ENCODE assay signal across 14 cellular contexts in genomic region chr7:97021443-97022261, GRCh38. TPM values are rescaled to one million over a fixed set of nuclear protein-coding genes. Genes with fewer than 3 reads are reported as not detected.
DNase-seq lines count a peak whose midpoint lies in the region; ATAC-seq, FAIRE-seq and TF ChIP-seq lines count a peak whose summit lies in the region.
"Had no signal": no experiment of that assay in that cellular context is flagged by ENCODE, and none has a peak within 500 bp of the region (broad histone marks: within the 10 kb centered on the region; RNA-seq: fewer than 3 reads in every experiment).

No MANE protein-coding gene starts in this region.

- H3K36me3 ChIP-seq in HUES48 (ENCODE audit: control insufficient read depth, insufficient read depth, low read length) (no peaks in the 10 kb centered on the region), H1 (ENCODE audit: control insufficient read depth in 2 of 4, insufficient read depth in 4 of 4, low read length in 3 of 4) (no peaks in the 10 kb centered on the region; a peak in 1 of 8 replicates), neuronal stem cell (replicated peaks in 1 of 2; ENCODE audit: control insufficient read depth in 2 of 2, insufficient read depth in 2 of 2, low read length in 2 of 2) (no peaks in the 10 kb centered on the region)
- H3K36me3 ChIP-seq: heart right ventricle had no signal

- CTCF ChIA-PET in H1 (lab: Charles Lee; ENCODE audit: partially characterized antibody) = interaction anchor here (0.6 to 10.2 kb wide), 13 partner anchors 9 to 1105 kb away, joined by 3 to 150 read pairs (median 4); partner anchors contain the start of gene DLX6

- H4K8ac ChIP-seq in H1 (ENCODE audit: extremely low read depth, insufficient read depth, low read length) (no peak overlapping the region; the same call in 1 of the 2 replicates), neuronal stem cell (ENCODE audit: low read depth, low read length) (no peak overlapping the region)

- no peak overlapping the region for H2AFZ ChIP-seq in H1 (ENCODE audit: low read length)
- peak overlapping the region; percentile 83 for H2AFZ ChIP-seq in neuronal stem cell (ENCODE audit: low read length)

- 2% methylated on average over 41 of the region's 55 CpGs; no CpG with 5 or more reads in 1 of the 2 experiments for WGBS in H1 (ENCODE audit: extremely low coverage in 1 of 2, insufficient coverage in 1 of 2, insufficient read length in 1 of 2, insufficient replicate concordance in 2 of 2, low coverage in 1 of 2, low lambda C conversion rate in 2 of 2, missing lambda C conversion rate in 1 of 2), 2 experiments
- no CpG with 5 or more reads among the region's 55 CpGs for WGBS in neuronal stem cell (ENCODE audit: extremely low coverage in 2 of 2, insufficient read length in 2 of 2, insufficient replicate concordance in 1 of 2), 2 donors

- H3K79me2 ChIP-seq in H1 (ENCODE audit: control insufficient read depth in 1 of 2, insufficient read depth in 2 of 2, low read length in 2 of 2) = no peaks in the 10 kb centered on the region

- H2BK20ac ChIP-seq in H1 (ENCODE audit: low read length) = no peak overlapping the region

- H3K4me2 ChIP-seq in H1 (ENCODE audit: insufficient read depth in 1 of 2, low read depth in 2 of 2, low read length in 2 of 2) (peak overlapping the region; percentile 4 to 73), neuronal stem cell (ENCODE audit: insufficient read depth, low read length, poor library complexity, severe bottlenecking) (peak overlapping the region; percentile 56)

- H3K23me2 ChIP-seq in H1 (ENCODE audit: low read depth, low read length) = peaks cover 15% of the 10 kb centered on the region; the same call in 1 of the 2 replicates

- H3K9me3 ChIP-seq in HUES48 (ENCODE audit: control insufficient read depth, insufficient read depth, low read length) (no peaks in the 10 kb centered on the region), H1 (ENCODE audit: insufficient read depth in 2 of 2, low read depth in 1 of 2, low read length in 1 of 2) (no peaks in the 10 kb centered on the region), neuronal stem cell (replicated peaks in 1 of 2; ENCODE audit: control insufficient read depth in 2 of 2, insufficient read depth in 1 of 2, low read depth in 1 of 2, low read length in 2 of 2) (no peaks in the 10 kb centered on the region)
- H3K9me3 ChIP-seq: Caco-2, heart right ventricle had no signal

- DNase-seq in NCI-H146 treated with DMSO at 0.1 percent for 48 hours (lab: John Stamatoyannopoulos, UW; ENCODE audit: unreplicated experiment) (peak; percentile 46), NCI-H146 (lab: John Stamatoyannopoulos, UW) (no peak), H1 (ENCODE audit: low read depth in 1 of 2, low spot score in 2 of 2) (peak in 1 of 2 experiments; percentile 75), neuronal stem cell (ENCODE audit: low spot score) (peak; percentile 62), C1 segment of cervical spinal cord (lab: John Stamatoyannopoulos, UW) (no peak), inferior parietal cortex (ENCODE audit: extremely low spot score) (no peak)
- DNase-seq: Caco-2, heart right ventricle, NCI-H446 treated with DMSO at 0.1 percent for 48 hours, RPMI8226 had no signal

- peak overlapping the region; percentile 48; the same call in 1 of the 2 replicates for H3K4me3 ChIP-seq in HUES48 (ENCODE audit: low read depth, low read length)
- peak overlapping the region; percentile 20 to 53 (median 26); a peak in 5 of 8 replicates for H3K4me3 ChIP-seq in H1 (ENCODE audit: extremely low read depth in 1 of 4, insufficient read depth in 2 of 4, low read depth in 3 of 4, low read length in 4 of 4)
- H3K4me3 ChIP-seq in neuronal stem cell (ENCODE audit: low read length in 2 of 2) = peak overlapping the region; percentile 20 to 41

- H3K4me1 ChIP-seq in HUES48 (ENCODE audit: control insufficient read depth, insufficient read depth, low read length) (peaks cover 57% of the 10 kb centered on the region), H1 (replicated peaks in 1 of 4; ENCODE audit: control insufficient read depth in 3 of 4, insufficient read depth in 4 of 4, low read length in 3 of 4) (peaks cover 24 to 53% (median 42%) of the 10 kb centered on the region in 4 experiments), neuronal stem cell (ENCODE audit: control insufficient read depth in 2 of 2, insufficient read depth in 1 of 2, low read depth in 1 of 2, low read length in 2 of 2) (peaks cover 2 to 22% of the 10 kb centered on the region in 2 donors)
- H3K4me1 ChIP-seq: Caco-2 had no signal

- H4K5ac ChIP-seq in H1 (ENCODE audit: insufficient read length, low read depth, low read length) = no peak overlapping the region

- POLR2A ChIA-PET in H1 (lab: Charles Lee; ENCODE audit: partially characterized antibody) = interaction anchor here (1.0 to 3.4 kb wide), 6 partner anchors 12 to 707 kb away, joined by 3 to 22 read pairs (median 5); partner anchors contain the start of gene DLX6

- no peak overlapping the region for H3K56ac ChIP-seq in H1 (replicated peaks; ENCODE audit: insufficient read length, low read depth, low read length)

- no peak for TF ChIP-seq CTCF in H1 (IDR thresholded peaks at IDR 0.05; ENCODE audit: control extremely low read depth in 1 of 3, insufficient read depth in 1 of 3, low read depth in 1 of 3, low read length in 3 of 3)

- H2AK5ac ChIP-seq in H1 (ENCODE audit: low read depth, low read length) = no peak overlapping the region
- peak overlapping the region; percentile 45 for H2AK5ac ChIP-seq in neuronal stem cell (ENCODE audit: low read depth, low read length)

- H4K20me1 ChIP-seq in H1 (replicated peaks in 1 of 2; ENCODE audit: control insufficient read depth in 1 of 2, insufficient read depth in 2 of 2, low read length in 2 of 2) = peaks cover 16 to 41% of the 10 kb centered on the region in 2 experiments

- H4K91ac ChIP-seq in H1 (replicated peaks; ENCODE audit: insufficient read length, low read length) (no peak overlapping the region), neuronal stem cell (ENCODE audit: low read depth, low read length, poor library complexity) (no peak overlapping the region)

- TF ChIP-seq EP300 in H1 (IDR thresholded peaks at IDR 0.05; ENCODE audit: borderline replicate concordance in 1 of 2, low read depth in 2 of 2, low read length in 2 of 2) = no peak

- H3K79me1 ChIP-seq in H1 (ENCODE audit: low read depth, low read length) = no peaks in the 10 kb centered on the region
- peaks cover 5% of the 10 kb centered on the region for H3K79me1 ChIP-seq in neuronal stem cell (ENCODE audit: low read depth, low read length)

- no peak overlapping the region for H2BK5ac ChIP-seq in H1 (ENCODE audit: low read depth, low read length)
- H2BK5ac ChIP-seq in neuronal stem cell (ENCODE audit: low read length) = peak overlapping the region; percentile 28

- H3K18ac ChIP-seq in H1 (ENCODE audit: extremely low read depth, low read length) = no peak overlapping the region; the same call in 1 of the 2 replicates
- peak overlapping the region; percentile 88 for H3K18ac ChIP-seq in neuronal stem cell (ENCODE audit: low read length)

- no peak overlapping the region for H2BK12ac ChIP-seq in H1 (ENCODE audit: low read depth, low read length)
- H2BK12ac ChIP-seq in neuronal stem cell (ENCODE audit: low read length) = no peak overlapping the region

- no peak overlapping the region for H3K23ac ChIP-seq in H1 (ENCODE audit: insufficient read length)
- peak overlapping the region; percentile 85 for H3K23ac ChIP-seq in neuronal stem cell (ENCODE audit: low read depth, low read length, poor library complexity)

- H3K27ac ChIP-seq in HUES48 (ENCODE audit: low read depth, low read length) (no peak overlapping the region), H1 (ENCODE audit: low read depth, low read length) (no peak overlapping the region), neuronal stem cell (replicated peaks; ENCODE audit: low read length) (no peak overlapping the region)
- H3K27ac ChIP-seq: 22Rv1, heart right ventricle had no signal

- H3K4ac ChIP-seq in H1 (replicated peaks; ENCODE audit: insufficient read length, low read depth, low read length) (no peak overlapping the region), neuronal stem cell (ENCODE audit: low read length) (no peak overlapping the region)

- H2BK15ac ChIP-seq in H1 (ENCODE audit: low read length) (no peak overlapping the region), neuronal stem cell (ENCODE audit: low read length) (peak overlapping the region; percentile 6)

- no peak for TF ChIP-seq POLR2A in H1 (IDR thresholded peaks at IDR 0.05; ENCODE audit: control extremely low read depth in 1 of 2, low read depth in 2 of 2, low read length in 2 of 2)

- H2BK120ac ChIP-seq in H1 (replicated peaks; ENCODE audit: low read depth, low read length) = no peak overlapping the region
- H2BK120ac ChIP-seq in neuronal stem cell (ENCODE audit: low read depth, low read length) = no peak overlapping the region

- H3K27me3 ChIP-seq in HUES48 (ENCODE audit: control insufficient read depth, insufficient read depth, low read length) = peaks cover 100% of the 10 kb centered on the region
- peaks cover 92 to 100% (median 99%) of the 10 kb centered on the region in 4 experiments for H3K27me3 ChIP-seq in H1 (replicated peaks in 1 of 4; ENCODE audit: control insufficient read depth in 3 of 4, extremely low read depth in 1 of 4, insufficient read depth in 3 of 4, low read length in 3 of 4)
- H3K27me3 ChIP-seq in neuronal stem cell (ENCODE audit: control insufficient read depth in 3 of 3, insufficient read depth in 3 of 3, low read depth in 1 of 3, low read length in 3 of 3) = peaks cover 54 to 100% (median 98%) of the 10 kb centered on the region in 3 experiments

- no peak for FAIRE-seq in H1 (lab: Jason Lieb, UNC)
- FAIRE-seq: TTC549 had no signal

- no peak overlapping the region for H3K9ac ChIP-seq in HUES48 (ENCODE audit: low read depth, low read length)
- no peak overlapping the region for H3K9ac ChIP-seq in H1 (replicated peaks in 1 of 4; ENCODE audit: extremely low read depth in 1 of 4, low read depth in 3 of 4, low read length in 3 of 4)
- H3K9ac ChIP-seq in neuronal stem cell (ENCODE audit: low read depth, low read length, poor library complexity) = no peak overlapping the region

- TF ChIP-seq RAD21 in H1 (IDR thresholded peaks at IDR 0.05 in 1 of 2, conservative IDR thresholded peaks at IDR 0.05 in 1 of 2; ENCODE audit: low read depth in 2 of 2, low read length in 2 of 2) = 0 out of 4 replicates have a peak, but pooled peaks of 1 of the 2 experiments have one; percentile 3

- H3K14ac ChIP-seq in H1 (ENCODE audit: insufficient read length) (no peak overlapping the region), neuronal stem cell (ENCODE audit: low read length) (no peak overlapping the region)

- no peak for ATAC-seq in GM21786 (IDR thresholded peaks at IDR 0.05; ENCODE audit: unreplicated experiment)
- ATAC-seq: heart right ventricle had no signal

RNA-seq across cellular contexts. Expression of gene DLX5, which starts 3.0 kb away (rescaled TPM):
- total RNA-seq in H1 (2021; fragmentation: NEBNext Ultra II Directional; extraction: Animal tissue kit (Norgen Biotek cat#: 25700)) = not detected in 2 replicates
- 0.06 TPM in 1 of 2 replicates, not detected in the other for polyA plus RNA-seq in H1 (2011; rRNA removed)
- not detected for polyA plus RNA-seq in H1 (2011; cell fraction: cytosol; rRNA removed)
- polyA plus RNA-seq in H1 (2011; cell fraction: nucleus; rRNA removed) = 0.17 TPM
- not detected in 4 replicates for polyA plus RNA-seq in H1 (2012, experiment 1 of 2)
- polyA plus RNA-seq in H1 (2012, experiment 2 of 2) = not detected
- not detected for polyA plus RNA-seq in H1 (2013, experiment 1 of 2)
- 0.06 TPM for polyA plus RNA-seq in H1 (2013, experiment 2 of 2)
- 0.22 TPM in 1 of 2 replicates, not detected in the other for polyA minus RNA-seq in H1 (2011; rRNA and poly(A)+ RNA removed)
- polyA minus RNA-seq in H1 (2011; cell fraction: cytosol; rRNA and poly(A)+ RNA removed) = not detected
- 0.60 TPM for polyA minus RNA-seq in H1 (2011; cell fraction: nucleus; rRNA and poly(A)+ RNA removed)
- 5.1 TPM for polyA plus RNA-seq in neuronal stem cell (2013, experiment 1 of 2)
- 4.3 TPM for polyA plus RNA-seq in neuronal stem cell (2013, experiment 2 of 2)
- total RNA-seq: Caco-2, heart right ventricle had no signal

RNA-seq across cellular contexts. Expression of gene DLX6, which starts 16.3 kb away (rescaled TPM):
- total RNA-seq in H1 (2021; fragmentation: NEBNext Ultra II Directional; extraction: Animal tissue kit (Norgen Biotek cat#: 25700)) = not detected in 2 replicates
- polyA plus RNA-seq in H1 (2011; rRNA removed) = not detected in 2 replicates
- not detected for polyA plus RNA-seq in H1 (2011; cell fraction: cytosol; rRNA removed)
- not detected for polyA plus RNA-seq in H1 (2011; cell fraction: nucleus; rRNA removed)
- not detected in 4 replicates for polyA plus RNA-seq in H1 (2012, experiment 1 of 2)
- polyA plus RNA-seq in H1 (2012, experiment 2 of 2) = not detected
- polyA plus RNA-seq in H1 (2013, experiment 1 of 2) = 0.06 TPM
- polyA plus RNA-seq in H1 (2013, experiment 2 of 2) = not detected
- not detected in 2 replicates for polyA minus RNA-seq in H1 (2011; rRNA and poly(A)+ RNA removed)
- polyA minus RNA-seq in H1 (2011; cell fraction: cytosol; rRNA and poly(A)+ RNA removed) = not detected
- not detected for polyA minus RNA-seq in H1 (2011; cell fraction: nucleus; rRNA and poly(A)+ RNA removed)
- polyA plus RNA-seq in neuronal stem cell (2013, experiment 1 of 2) = 0.52 TPM
- 0.66 TPM for polyA plus RNA-seq in neuronal stem cell (2013, experiment 2 of 2)
- total RNA-seq: heart right ventricle had no signal
- polyA plus RNA-seq: heart right ventricle had no signal

Comparison
In these comparisons a context has a peak if more than half of its experiments do, and no peak if none do; other contexts are left out.
1. DNase-seq: peak in NCI-H146 treated with DMSO at 0.1 percent for 48 hours (single experiment) and neuronal stem cell (single experiment); none in NCI-H146 (single experiment), C1 segment of cervical spinal cord (0 of 14) and inferior parietal cortex (single experiment).
2. Peak in every context shown above with its lines, with median percentiles within 50 percentile points of each other: H3K4me3 ChIP-seq.